ENCODE assay signal across 8 cellular contexts in the genomic region with DNA sequence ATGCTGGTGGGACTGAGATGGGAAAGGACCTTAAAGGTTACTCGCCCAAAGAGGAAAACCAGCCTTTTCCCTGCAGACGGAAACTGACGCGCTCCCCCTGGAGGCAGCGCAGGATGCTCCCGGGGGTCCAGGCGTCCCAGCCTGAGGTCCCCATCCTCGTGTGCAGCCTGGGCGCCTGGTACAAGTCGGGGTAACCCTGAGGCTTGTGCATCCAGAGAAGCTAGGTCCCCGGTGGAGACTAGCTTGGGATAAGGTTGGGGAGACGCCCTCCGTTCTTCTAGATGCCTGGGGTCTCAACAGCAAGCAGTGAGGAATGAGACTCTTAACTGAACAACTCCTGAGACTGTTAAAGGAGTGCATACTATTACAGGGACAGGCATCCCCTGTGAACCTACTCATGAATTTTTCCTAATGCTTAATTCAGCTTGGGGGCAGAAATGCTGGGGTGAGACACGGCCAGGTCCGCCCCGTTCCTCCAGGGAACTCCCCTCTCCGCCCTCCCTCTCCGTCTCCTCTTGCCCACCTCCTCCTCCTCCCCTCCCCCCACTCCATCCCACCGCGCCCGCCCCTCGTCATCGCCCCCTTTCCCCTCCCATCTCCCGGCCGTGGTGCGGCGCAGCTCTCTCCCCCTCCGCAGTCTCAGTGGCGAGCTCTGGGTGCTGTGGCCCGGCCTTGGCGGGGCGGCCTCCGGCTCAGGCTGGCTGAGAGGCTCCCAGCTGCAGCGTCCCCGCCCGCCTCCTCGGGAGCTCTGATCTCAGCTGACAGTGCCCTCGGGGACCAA. TPM values are rescaled to one million over a fixed set of nuclear protein-coding genes. Genes with fewer than 3 reads are reported as not detected.
DNase-seq lines count a peak whose midpoint lies in the region; ATAC-seq, FAIRE-seq and TF ChIP-seq lines count a peak whose summit lies in the region.

Gene PRSS35 (plus strand): TSS at position 634 of the 781 bp plus-strand sequence. CDS start 10,908 bp downstream, outside the sequence.

- H3K4me1 Mint-ChIP-seq in IgD-negative memory B cell (peaks cover 2 to 13% (median 7%) of the 10 kb centered on the region in 3 donors), T-cell (peaks cover 0 to 14% (median 14%) of the 10 kb centered on the region in 3 donors)

- peaks cover 7% of the 10 kb centered on the region for H3K4me1 ChIP-seq in mucosa of descending colon (ENCODE audit: low read depth)

- DNase-seq in AG04449 (ENCODE audit: low read depth, low spot score): no peak
- no peak for DNase-seq in GM12891 (ENCODE audit: insufficient read length, low spot score)
- DNase-seq in T-cell: peak in 8 of 34 experiments; percentile 0 to 9 (median 2)
- DNase-seq in epidermal melanocyte (ENCODE audit: insufficient read length, low spot score): peak; percentile 21
- DNase-seq in mucosa of descending colon: peak; percentile 52 to 62 (median 53)
- DNase-seq in ureter (ENCODE audit: low spot score): peak; percentile 58
- no peak for DNase-seq in NCI-H2081 treated with DMSO at 0.1 percent for 48 hours (lab: John Stamatoyannopoulos, UW)

- peaks cover 23% of the 10 kb centered on the region for H3K27me3 Mint-ChIP-seq in IgD-negative memory B cell
- H3K27me3 Mint-ChIP-seq in T-cell: peaks cover 32 to 44% of the 10 kb centered on the region in 2 donors

- no peak for TF ChIP-seq POLR2A in GM12891 (IDR thresholded peaks at IDR 0.05; ENCODE audit: low read depth, low read length)

- H3K9me3 ChIP-seq in mucosa of descending colon: no peaks in the 10 kb centered on the region

- peak; percentile 13 for FAIRE-seq in GM12891 (lab: Jason Lieb, UNC)

- ATAC-seq in T-cell (replicated peaks in 1 of 4) (peak; percentile 44 to 56 (median 51)), mucosa of descending colon (peak; percentile 89)

- H3K27ac Mint-ChIP-seq in IgD-negative memory B cell: no peak within 1 kb of the TSS
- peak within 1 kb of the TSS in 1 of 2 donors; percentile 15 for H3K27ac Mint-ChIP-seq in T-cell

- peak within 1 kb of the TSS; percentile 13 to 85 (median 45) for H3K4me3 Mint-ChIP-seq in IgD-negative memory B cell
- H3K4me3 Mint-ChIP-seq in T-cell: peak within 1 kb of the TSS; percentile 29 to 50 (median 29)

- peak; percentile 90 for TF ChIP-seq CTCF in AG04449 (IDR thresholded peaks at IDR 0.05; ENCODE audit: insufficient read depth, low read length, missing control alignments)
- TF ChIP-seq CTCF in mucosa of descending colon (IDR thresholded peaks at IDR 0.05): peak; percentile 25

- no peaks in the 10 kb centered on the region for H3K9me3 Mint-ChIP-seq in IgD-negative memory B cell
- no peaks in the 10 kb centered on the region for H3K9me3 Mint-ChIP-seq in T-cell

- H3K36me3 ChIP-seq in mucosa of descending colon (ENCODE audit: low read depth): no peaks in the 10 kb centered on the region

- H3K36me3 Mint-ChIP-seq in IgD-negative memory B cell: peaks cover 1% of the 10 kb centered on the region
- H3K36me3 Mint-ChIP-seq in T-cell: no peaks in the 10 kb centered on the region

- H3K4me3 ChIP-seq in AG04449 (ENCODE audit: low read depth, low read length): peak within 1 kb of the TSS; percentile 59
- H3K4me3 ChIP-seq in mucosa of descending colon: no peak within 1 kb of the TSS

- CTCF ChIA-PET in AG04449 (lab: Yijun Ruan, JAX): interaction anchor here (0.6 to 8.2 kb wide), 51 partner anchors 8 to 449 kb away, joined by 3 to 488 read pairs (median 4); partner anchors contain the start of genes DOP1A, ME1, RWDD2A and UBE3D
- CTCF ChIA-PET in T-cell (lab: Charles Lee): interaction anchor here (0.7 to 3.4 kb wide), 5 partner anchors 289 to 446 kb away, joined by 4 to 40 read pairs (median 7); partner anchors contain the start of genes DOP1A (in 1 of the 2) and UBE3D (in 1 of the 2)

- intact Hi-C loops in mucosa of descending colon (cut with DNase I, micrococcal nuclease): loop anchor here (5.0 to 10.0 kb wide), 5 partner anchors 95 to 437 kb away; no protein-coding TSS in a partner anchor

- POLR2A ChIA-PET in AG04449 (lab: Yijun Ruan, JAX): interaction anchor here (0.5 to 1.1 kb wide), 3 partner anchors 445 to 1149 kb away, joined by 3 read pairs; partner anchors contain the start of genes DOP1A and UBE3D
- POLR2A ChIA-PET in T-cell (lab: Charles Lee): interaction anchor here in 1 of 2 donors (0.7 kb wide), 1 partner anchor 46 kb away, joined by 3 read pairs; no protein-coding TSS in a partner anchor

TF ChIP-seq in GM12891, 5 proteins besides CTCF, POLR2A, EP300 and RAD21:
- TF ChIP-seq PAX5 (IDR thresholded peaks at IDR 0.05; ENCODE audit: insufficient read depth, low read length, severe bottlenecking) (no peak), TAF1 (IDR thresholded peaks at IDR 0.05; ENCODE audit: low read depth, low read length) (no peak)

RNA-seq across cellular contexts. Expression of gene PRSS35, which starts in this region (rescaled TPM):
- polyA plus RNA-seq in GM12891 (2012; ENCODE audit: low read depth, missing spikeins): not detected
- polyA plus RNA-seq in IgD-negative memory B cell: not detected
- total RNA-seq in T-cell (1 to 10 TPM in 1 of 5 donors, under 1 TPM in 2, not detected in 2; 0.18 to 1.3 (median 0.44) TPM), mucosa of descending colon (under 1 TPM in 1 of 3 donors, not detected in 2; 0.14 TPM), ureter (0.44 TPM)

Comparison
In these comparisons a context has a peak if more than half of its experiments do, and no peak if none do; other contexts are left out.
1. Peak in DNase-seq and ATAC-seq in mucosa of descending colon; RNA of the gene not detected or under 1 TPM.
2. Peak in DNase-seq in ureter; RNA of the gene not detected or under 1 TPM.